5 cellular contexts compared by ENCODE assay signal in genomic region chr14:80485764-80486163, GRCh38.
"Had no signal": no experiment of that assay in that cellular context is flagged by ENCODE, and none has a peak within 500 bp of the region (broad histone marks: within the 10 kb centered on the region; RNA-seq: fewer than 3 reads in every experiment).

No MANE protein-coding gene starts in this region.

- DNase-seq: H9, HCEC 1CT, KBM-7 had no signal

- H3K4me3 Mint-ChIP-seq: GM23338, H9, IgD-negative memory B cell had no signal

- H3K4me2 ChIP-seq: GM23338 had no signal

- H3K36me3 Mint-ChIP-seq: IgD-negative memory B cell had no signal

- H3K27ac Mint-ChIP-seq: GM23338, H9, IgD-negative memory B cell had no signal

- H3K27me3 Mint-ChIP-seq: IgD-negative memory B cell had no signal

- H2AFZ ChIP-seq: GM23338 had no signal

- ATAC-seq: GM23338 had no signal

- H3K4me3 ChIP-seq: GM23338 had no signal

- H3K4me1 Mint-ChIP-seq: IgD-negative memory B cell had no signal
